In the genomic region with DNA sequence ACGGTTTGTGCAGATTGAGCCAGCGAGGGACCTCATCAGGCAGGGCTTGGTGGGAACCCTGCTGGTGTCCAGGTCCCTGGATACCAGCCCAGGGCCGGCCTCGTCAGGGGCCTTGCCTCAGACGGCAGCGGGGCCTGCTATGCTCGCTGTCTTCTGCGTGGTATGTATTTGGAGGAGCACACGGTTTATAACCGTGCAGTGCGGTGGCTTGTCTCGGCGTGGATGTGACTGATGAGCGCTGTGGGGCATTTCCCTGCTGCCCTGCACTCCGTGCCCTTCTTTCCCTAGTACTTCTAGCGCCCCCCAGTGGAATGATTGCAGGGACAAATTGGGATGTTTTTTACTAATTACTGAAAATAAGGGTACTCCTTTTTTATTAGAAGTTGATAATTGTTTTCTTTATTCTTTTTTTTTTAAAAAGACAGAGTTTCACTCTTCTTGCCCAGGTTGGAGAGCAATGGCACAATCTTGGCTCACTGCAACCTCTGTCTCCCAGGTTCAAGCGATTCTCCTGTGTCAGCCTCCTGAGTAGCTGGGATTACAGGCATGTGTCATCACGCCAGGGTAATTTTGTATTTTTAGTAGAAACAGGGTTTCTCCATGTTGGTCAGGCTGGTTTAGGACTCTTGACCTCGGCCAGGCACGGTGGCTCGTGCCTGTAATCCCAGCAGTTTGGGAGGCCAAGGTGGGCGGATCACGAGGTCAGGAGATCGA, we compare ENCODE assay signal across 1 cellular context.
TF ChIP-seq lines count a peak whose summit lies in the region.

No MANE protein-coding gene starts in this region.

TF ChIP-seq in HCT116, 20 proteins besides CTCF, POLR2A, EP300 and RAD21 (continued from another document):
- no peak for TF ChIP-seq TCF7L2 (IDR thresholded peaks at IDR 0.05; ENCODE audit: borderline replicate concordance, extremely low read depth, insufficient read depth, insufficient read length)
- no peak for TF ChIP-seq ZFX (IDR thresholded peaks at IDR 0.05)
- TF ChIP-seq, protein P1, sequence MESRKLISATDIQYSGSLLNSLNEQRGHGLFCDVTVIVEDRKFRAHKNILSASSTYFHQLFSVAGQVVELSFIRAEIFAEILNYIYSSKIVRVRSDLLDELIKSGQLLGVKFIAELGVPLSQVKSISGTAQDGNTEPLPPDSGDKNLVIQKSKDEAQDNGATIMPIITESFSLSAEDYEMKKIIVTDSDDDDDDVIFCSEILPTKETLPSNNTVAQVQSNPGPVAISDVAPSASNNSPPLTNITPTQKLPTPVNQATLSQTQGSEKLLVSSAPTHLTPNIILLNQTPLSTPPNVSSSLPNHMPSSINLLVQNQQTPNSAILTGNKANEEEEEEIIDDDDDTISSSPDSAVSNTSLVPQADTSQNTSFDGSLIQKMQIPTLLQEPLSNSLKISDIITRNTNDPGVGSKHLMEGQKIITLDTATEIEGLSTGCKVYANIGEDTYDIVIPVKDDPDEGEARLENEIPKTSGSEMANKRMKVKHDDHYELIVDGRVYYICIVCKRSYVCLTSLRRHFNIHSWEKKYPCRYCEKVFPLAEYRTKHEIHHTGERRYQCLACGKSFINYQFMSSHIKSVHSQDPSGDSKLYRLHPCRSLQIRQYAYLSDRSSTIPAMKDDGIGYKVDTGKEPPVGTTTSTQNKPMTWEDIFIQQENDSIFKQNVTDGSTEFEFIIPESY (IDR thresholded peaks at IDR 0.05; ENCODE audit: extremely low read depth, insufficient replicate concordance, low read length) = no peak
TF ChIP-seq in HCT116: peak in this region for 0.
